Comparison of ENCODE assay signal across 18 cellular contexts in the genomic region with DNA sequence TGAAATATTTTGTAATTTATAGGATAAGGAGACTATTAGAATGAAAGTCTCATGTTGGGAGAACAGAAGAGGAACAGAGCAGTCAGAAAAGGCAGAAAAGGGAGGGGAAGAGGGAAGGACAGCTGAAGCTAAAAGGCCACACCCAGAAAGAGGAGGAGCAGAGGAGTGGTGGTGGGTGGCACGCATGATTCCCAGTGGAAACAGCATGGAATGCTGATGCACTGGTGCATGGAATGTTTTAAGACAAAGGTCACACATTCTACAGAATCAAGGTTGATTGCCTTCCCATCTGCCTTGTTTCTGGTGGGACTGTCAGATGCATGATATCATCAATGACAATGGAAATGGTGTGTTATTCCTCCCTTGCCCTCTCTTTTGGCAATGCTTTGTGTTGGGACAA.
DNase-seq lines count a peak whose midpoint lies in the region; TF ChIP-seq lines count a peak whose summit lies in the region.
"Had no signal": no experiment of that assay in that cellular context is flagged by ENCODE, and none has a peak within 500 bp of the region (broad histone marks: within the 10 kb centered on the region; RNA-seq: fewer than 3 reads in every experiment).

No MANE protein-coding gene starts in this region.

- no peak overlapping the region for H3K4me3 ChIP-seq in NT2/D1 (ENCODE audit: insufficient read length, low read depth)
- no peak overlapping the region for H3K4me3 ChIP-seq in endodermal cell (ENCODE audit: low read length)
- H3K4me3 ChIP-seq: GM12878, HAP-1 had no signal

- POLR2A ChIA-PET in activated CD4-positive, alpha-beta T cell treated with anti-CD3 and anti-CD28 coated beads, Interleukin-2, amount 10 ng/mL, durations not matched to agents 7 days and 5 days (lab: Charles Lee), result no interaction called here

- H3K4me1 Mint-ChIP-seq in endodermal cell, result peaks cover 4% of the 10 kb centered on the region
- no peaks in the 10 kb centered on the region for H3K4me1 Mint-ChIP-seq in activated CD4-positive, alpha-beta T cell treated with anti-CD3 and anti-CD28 coated beads, Interleukin-2, amount 10 ng/mL, durations not matched to agents 7 days and 5 days
- H3K4me1 Mint-ChIP-seq: CD4-positive, CD25-positive, alpha-beta regulatory T cell; CD8-positive, alpha-beta memory T cell had no signal

- DNase-seq in NT2/D1 (ENCODE audit: low read depth, low spot score), result peak; percentile 6
- DNase-seq in endodermal cell, result peak; percentile 44
- DNase-seq in left kidney (ENCODE audit: low read depth, low spot score), result peak; percentile 22
- no peak for DNase-seq in activated CD4-positive, alpha-beta T cell treated with anti-CD3 and anti-CD28 coated beads, Interleukin-2, amount 10 ng/mL, durations not matched to agents 7 days and 5 days
- DNase-seq in COR-L47 (lab: John Stamatoyannopoulos, UW), result no peak
- DNase-seq in activated effector memory CD4-positive, alpha-beta T cell treated with anti-CD3 and anti-CD28 coated beads, Interleukin-2, amount 50 U/mL, for 16 hours, result no peak
- no peak for DNase-seq in SIG-M5 treated with dmso at 0.1 percent for 504 hours (lab: John Stamatoyannopoulos, UW; ENCODE audit: unreplicated experiment)
- DNase-seq: ACHN; BE2C; C1 segment of cervical spinal cord; Caco-2; CD4-positive, CD25-positive, alpha-beta regulatory T cell; CD8-positive, alpha-beta memory T cell; DMS79 treated with DMSO at 0.1 percent for 48 hours; GF-D8 had no signal

- H3K9me3 Mint-ChIP-seq in endodermal cell, result no peaks in the 10 kb centered on the region
- no peaks in the 10 kb centered on the region for H3K9me3 Mint-ChIP-seq in activated CD4-positive, alpha-beta T cell treated with anti-CD3 and anti-CD28 coated beads, Interleukin-2, amount 10 ng/mL, durations not matched to agents 7 days and 5 days
- H3K9me3 Mint-ChIP-seq: CD8-positive, alpha-beta memory T cell had no signal

- WGBS in endodermal cell (ENCODE audit: insufficient coverage in 1 of 2, insufficient read length in 1 of 2), 2 experiments, result 71 to 73% methylated on average over 1 of the region's 1 CpG

- no peaks in the 10 kb centered on the region for H3K36me3 ChIP-seq in NT2/D1 (ENCODE audit: insufficient read depth, insufficient read length, low read length)
- no peaks in the 10 kb centered on the region for H3K36me3 ChIP-seq in endodermal cell (ENCODE audit: control insufficient read depth, insufficient read depth, low read length)
- H3K36me3 ChIP-seq: BE2C, HAP-1 had no signal

- CTCF ChIA-PET in activated CD4-positive, alpha-beta T cell treated with anti-CD3 and anti-CD28 coated beads, Interleukin-2, amount 10 ng/mL, durations not matched to agents 7 days and 5 days (lab: Charles Lee), result no interaction called here

- no peaks in the 10 kb centered on the region for H3K27me3 ChIP-seq in NT2/D1 (ENCODE audit: insufficient read depth, insufficient read length)
- no peaks in the 10 kb centered on the region for H3K27me3 ChIP-seq in endodermal cell (ENCODE audit: control insufficient read depth, insufficient read depth, low read length, poor library complexity, severe bottlenecking)
- H3K27me3 ChIP-seq: BE2C had no signal

- no peak overlapping the region for H3K27ac Mint-ChIP-seq in endodermal cell
- H3K27ac Mint-ChIP-seq in activated CD4-positive, alpha-beta T cell treated with anti-CD3 and anti-CD28 coated beads, Interleukin-2, amount 10 ng/mL, durations not matched to agents 7 days and 5 days, result no peak overlapping the region
- H3K27ac Mint-ChIP-seq: CD4-positive, CD25-positive, alpha-beta regulatory T cell; CD8-positive, alpha-beta memory T cell had no signal

- H3K27me3 Mint-ChIP-seq in endodermal cell (ENCODE audit: insufficient read depth), result no peaks in the 10 kb centered on the region
- H3K27me3 Mint-ChIP-seq in activated CD4-positive, alpha-beta T cell treated with anti-CD3 and anti-CD28 coated beads, Interleukin-2, amount 10 ng/mL, durations not matched to agents 7 days and 5 days, result no peaks in the 10 kb centered on the region

- no peak for TF ChIP-seq CTCF in endodermal cell (conservative IDR thresholded peaks at IDR 0.05)

- H3K9ac ChIP-seq in NT2/D1 (ENCODE audit: insufficient read length, low read depth), result no peak overlapping the region
- no peak overlapping the region for H3K9ac ChIP-seq in endodermal cell (ENCODE audit: extremely low read depth, low read length, poor library complexity, severe bottlenecking)

- no peaks in the 10 kb centered on the region for H3K36me3 Mint-ChIP-seq in endodermal cell (ENCODE audit: low read depth)
- no peaks in the 10 kb centered on the region for H3K36me3 Mint-ChIP-seq in activated CD4-positive, alpha-beta T cell treated with anti-CD3 and anti-CD28 coated beads, Interleukin-2, amount 10 ng/mL, durations not matched to agents 7 days and 5 days (ENCODE audit: low read depth)
- H3K36me3 Mint-ChIP-seq: CD4-positive, CD25-positive, alpha-beta regulatory T cell; CD8-positive, alpha-beta memory T cell had no signal

- no peak overlapping the region for H3K4me3 Mint-ChIP-seq in endodermal cell
- no peak overlapping the region for H3K4me3 Mint-ChIP-seq in activated CD4-positive, alpha-beta T cell treated with anti-CD3 and anti-CD28 coated beads, Interleukin-2, amount 10 ng/mL, durations not matched to agents 7 days and 5 days
- H3K4me3 Mint-ChIP-seq: CD4-positive, CD25-positive, alpha-beta regulatory T cell; CD8-positive, alpha-beta memory T cell had no signal

- no peaks in the 10 kb centered on the region for H3K9me3 ChIP-seq in NT2/D1 (ENCODE audit: insufficient read depth, low read length)
- H3K9me3 ChIP-seq in endodermal cell (ENCODE audit: control insufficient read depth, low read length), result no peaks in the 10 kb centered on the region
- H3K9me3 ChIP-seq: BE2C, Caco-2, HAP-1 had no signal

- no peaks in the 10 kb centered on the region for H3K4me1 ChIP-seq in NT2/D1 (ENCODE audit: insufficient read depth, insufficient read length)
- no peaks in the 10 kb centered on the region for H3K4me1 ChIP-seq in endodermal cell (ENCODE audit: control insufficient read depth, insufficient read depth, low read length)
- H3K4me1 ChIP-seq: BE2C, Caco-2, HAP-1 had no signal

- H3K27ac ChIP-seq in endodermal cell (ENCODE audit: low read depth, low read length), result no peak overlapping the region
- H3K27ac ChIP-seq: HL-60 had no signal

Comparison
In these comparisons a context has a peak if more than half of its experiments do, and no peak if none do; other contexts are left out.
1. DNase-seq: peak in NT2/D1 (single experiment), endodermal cell (single experiment) and left kidney (single experiment); none in activated CD4-positive, alpha-beta T cell treated with anti-CD3 and anti-CD28 coated beads, Interleukin-2, amount 10 ng/mL, durations not matched to agents 7 days and 5 days (single experiment), COR-L47 (single experiment), activated effector memory CD4-positive, alpha-beta T cell treated with anti-CD3 and anti-CD28 coated beads, Interleukin-2, amount 50 U/mL, for 16 hours (single experiment) and SIG-M5 treated with dmso at 0.1 percent for 504 hours (single experiment).